ENCODE assay signal across 9 cellular contexts in the genomic region with DNA sequence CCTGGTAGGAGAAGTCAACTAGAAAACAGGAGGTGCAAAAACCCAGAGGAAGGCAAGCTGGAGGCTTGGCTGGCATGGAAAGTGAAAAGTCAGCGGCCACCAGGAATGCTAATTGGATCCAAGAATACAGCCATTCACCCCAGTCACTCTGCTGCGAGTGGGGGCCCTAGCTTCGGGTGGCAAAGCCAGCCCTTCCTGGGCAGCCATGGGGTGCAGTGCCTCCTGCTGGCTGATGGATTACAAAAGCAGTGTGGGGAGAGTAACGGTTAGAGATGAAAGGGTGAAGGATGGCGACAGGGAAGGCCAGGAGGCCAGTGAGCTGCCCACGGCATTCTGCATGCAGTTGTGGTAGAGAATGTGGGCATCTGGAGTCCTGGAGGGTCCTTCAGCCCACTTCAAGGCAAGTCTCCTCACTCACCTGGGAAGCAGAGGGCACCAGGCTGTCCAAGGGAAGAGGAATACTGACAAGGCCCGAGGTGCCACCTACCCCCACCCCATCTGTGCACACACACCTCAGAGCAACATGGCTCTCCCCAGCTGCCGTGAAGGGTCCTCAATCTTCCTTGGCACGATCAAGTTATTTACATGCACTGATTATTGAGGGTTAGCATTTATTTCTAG. TPM values are rescaled to one million over a fixed set of nuclear protein-coding genes. Genes with fewer than 3 reads are reported as not detected.
DNase-seq lines count a peak whose midpoint lies in the region; ATAC-seq, FAIRE-seq and TF ChIP-seq lines count a peak whose summit lies in the region.
"Had no signal": no experiment of that assay in that cellular context is flagged by ENCODE, and none has a peak within 500 bp of the region (broad histone marks: within the 10 kb centered on the region; RNA-seq: fewer than 3 reads in every experiment).

No MANE protein-coding gene starts in this region.

- H3K27me3 ChIP-seq in adrenal gland (no peaks in the 10 kb centered on the region), tibial artery (no peaks in the 10 kb centered on the region)

- peak overlapping the region; percentile 18 to 42 for H3K9ac ChIP-seq in kidney (ENCODE audit: low read length in 2 of 2)

- WGBS in adrenal gland, 4 donors: 59 to 77% (median 65%) methylated on average over 9 of the region's 9 CpGs

- H3K27ac ChIP-seq in adrenal gland (peak overlapping the region in 4 of 5 donors; percentile 9 to 96 (median 86)), kidney (ENCODE audit: low read depth in 2 of 2, low read length in 2 of 2) (peak overlapping the region; percentile 81 to 84), tibial artery (peak overlapping the region; percentile 98)

- H3K4me3 Mint-ChIP-seq in activated CD8-positive, alpha-beta T cell treated with anti-CD3 and anti-CD28 coated beads for 36 hours: no peak overlapping the region
- H3K4me3 Mint-ChIP-seq in activated CD8-positive, alpha-beta T cell treated with anti-CD3 and anti-CD28 coated beads, Interleukin-2, amount 10 ng/mL, durations not matched to agents 7 days and 5 days: no peak overlapping the region
- H3K4me3 Mint-ChIP-seq: T-helper 1 cell treated with Interleukin-12 subunit alpha and Interleukin-12 subunit beta and Interleukin-4 antibody, amounts not matched to agents 30 μg/mL and 1 μg/mL, for 36 hours had no signal

- H3K9me3 Mint-ChIP-seq in activated CD8-positive, alpha-beta T cell treated with anti-CD3 and anti-CD28 coated beads for 36 hours: no peaks in the 10 kb centered on the region
- no peaks in the 10 kb centered on the region for H3K9me3 Mint-ChIP-seq in activated CD8-positive, alpha-beta T cell treated with anti-CD3 and anti-CD28 coated beads, Interleukin-2, amount 10 ng/mL, durations not matched to agents 7 days and 5 days (ENCODE audit: insufficient read depth)
- H3K9me3 Mint-ChIP-seq: T-helper 1 cell treated with Interleukin-12 subunit alpha and Interleukin-12 subunit beta and Interleukin-4 antibody, amounts not matched to agents 30 μg/mL and 1 μg/mL, for 36 hours had no signal

- DNase-seq in activated CD8-positive, alpha-beta T cell treated with anti-CD3 and anti-CD28 coated beads for 36 hours: peak; percentile 24
- no peak for DNase-seq in activated CD8-positive, alpha-beta T cell treated with anti-CD3 and anti-CD28 coated beads, Interleukin-2, amount 10 ng/mL, durations not matched to agents 7 days and 5 days
- DNase-seq in adrenal gland: no peak
- DNase-seq in kidney: peak; percentile 76
- DNase-seq in tibial artery: peak; percentile 52 to 90
- DNase-seq in NCI-H774 (lab: John Stamatoyannopoulos, UW): no peak

- peaks cover 35% of the 10 kb centered on the region for H3K36me3 Mint-ChIP-seq in activated CD8-positive, alpha-beta T cell treated with anti-CD3 and anti-CD28 coated beads for 36 hours (ENCODE audit: low read depth)
- peaks cover 52% of the 10 kb centered on the region for H3K36me3 Mint-ChIP-seq in activated CD8-positive, alpha-beta T cell treated with anti-CD3 and anti-CD28 coated beads, Interleukin-2, amount 10 ng/mL, durations not matched to agents 7 days and 5 days (ENCODE audit: low read depth)

- peak; percentile 49 for ATAC-seq in activated CD8-positive, alpha-beta T cell treated with anti-CD3 and anti-CD28 coated beads for 36 hours
- ATAC-seq in activated CD8-positive, alpha-beta T cell treated with anti-CD3 and anti-CD28 coated beads, Interleukin-2, amount 10 ng/mL, durations not matched to agents 7 days and 5 days: no peak
- ATAC-seq in GM19397 (IDR thresholded peaks at IDR 0.05; ENCODE audit: unreplicated experiment) (no peak), HG02938 (IDR thresholded peaks at IDR 0.05; ENCODE audit: unreplicated experiment) (no peak)

- no peak for TF ChIP-seq CTCF in activated CD8-positive, alpha-beta T cell treated with anti-CD3 and anti-CD28 coated beads for 36 hours (IDR thresholded peaks at IDR 0.05)
- TF ChIP-seq CTCF in adrenal gland (IDR thresholded peaks at IDR 0.05) (peak in 2 of 6 experiments; percentile 20 to 25), kidney (IDR thresholded peaks at IDR 0.05; ENCODE audit: borderline replicate concordance, extremely low read depth, insufficient read depth) (peak; percentile 40), tibial artery (IDR thresholded peaks at IDR 0.05) (peak; percentile 66 to 74)

- H3K9me3 ChIP-seq in adrenal gland (replicated peaks in 1 of 3) (no peaks in the 10 kb centered on the region), kidney (ENCODE audit: control insufficient read depth in 1 of 2, low read length in 2 of 2) (no peaks in the 10 kb centered on the region), tibial artery (no peaks in the 10 kb centered on the region)

- H3K4me3 ChIP-seq in adrenal gland (no peak overlapping the region), kidney (ENCODE audit: low read length in 2 of 2) (no peak overlapping the region), tibial artery (no peak overlapping the region)

- intact Hi-C loops in activated CD8-positive, alpha-beta T cell treated with anti-CD3 and anti-CD28 coated beads for 36 hours (cut with micrococcal nuclease): no loop called here
- intact Hi-C loops in adrenal gland (cut with DNase I) (loop anchor here in 1 of 2 donors (5.0 kb wide), 1 partner anchor 75 kb away; no protein-coding TSS in a partner anchor), kidney (cut with DNase I) (no loop called here), tibial artery (cut with DNase I; ENCODE audit: low total_unique reads) (loop anchor here (5.0 kb wide), 2 partner anchors 55 to 145 kb away; partner anchors contain the start of gene SYDE1)

- H3K4me1 Mint-ChIP-seq in activated CD8-positive, alpha-beta T cell treated with anti-CD3 and anti-CD28 coated beads for 36 hours (ENCODE audit: low read depth): no peaks in the 10 kb centered on the region
- no peaks in the 10 kb centered on the region for H3K4me1 Mint-ChIP-seq in activated CD8-positive, alpha-beta T cell treated with anti-CD3 and anti-CD28 coated beads, Interleukin-2, amount 10 ng/mL, durations not matched to agents 7 days and 5 days (ENCODE audit: low read depth)

- H3K4me1 ChIP-seq in adrenal gland (replicated peaks in 1 of 2) (peaks cover 42 to 58% of the 10 kb centered on the region in 2 donors), kidney (ENCODE audit: control insufficient read depth in 1 of 2, insufficient read depth in 1 of 2, low read depth in 1 of 2, low read length in 2 of 2) (peaks cover 22 to 46% of the 10 kb centered on the region in 2 donors), tibial artery (peaks cover 15 to 70% (median 68%) of the 10 kb centered on the region in 4 donors)

- TF ChIP-seq POLR2A in adrenal gland (IDR thresholded peaks at IDR 0.05): no peak

- POLR2A ChIA-PET in activated CD8-positive, alpha-beta T cell treated with anti-CD3 and anti-CD28 coated beads for 36 hours (lab: Charles Lee): no interaction called here
- POLR2A ChIA-PET in activated CD8-positive, alpha-beta T cell treated with anti-CD3 and anti-CD28 coated beads, Interleukin-2, amount 10 ng/mL, durations not matched to agents 7 days and 5 days (lab: Charles Lee): interaction anchor here (1.3 kb wide), 1 partner anchor 127 kb away, joined by 6 read pairs; the partner anchor contains the start of gene AKAP8

- H3K27ac Mint-ChIP-seq in activated CD8-positive, alpha-beta T cell treated with anti-CD3 and anti-CD28 coated beads for 36 hours: no peak overlapping the region
- H3K27ac Mint-ChIP-seq in activated CD8-positive, alpha-beta T cell treated with anti-CD3 and anti-CD28 coated beads, Interleukin-2, amount 10 ng/mL, durations not matched to agents 7 days and 5 days: no peak overlapping the region
- H3K27ac Mint-ChIP-seq: T-helper 1 cell treated with Interleukin-12 subunit alpha and Interleukin-12 subunit beta and Interleukin-4 antibody, amounts not matched to agents 30 μg/mL and 1 μg/mL, for 36 hours had no signal

- H3K27me3 Mint-ChIP-seq in activated CD8-positive, alpha-beta T cell treated with anti-CD3 and anti-CD28 coated beads for 36 hours: no peaks in the 10 kb centered on the region
- H3K27me3 Mint-ChIP-seq in activated CD8-positive, alpha-beta T cell treated with anti-CD3 and anti-CD28 coated beads, Interleukin-2, amount 10 ng/mL, durations not matched to agents 7 days and 5 days (ENCODE audit: low read depth): no peaks in the 10 kb centered on the region

- CTCF ChIA-PET in activated CD8-positive, alpha-beta T cell treated with anti-CD3 and anti-CD28 coated beads for 36 hours (lab: Charles Lee): interaction anchor here (1.1 to 3.1 kb wide), 5 partner anchors 8 to 160 kb away, joined by 3 to 8 read pairs (median 5); no protein-coding TSS in a partner anchor
- CTCF ChIA-PET in activated CD8-positive, alpha-beta T cell treated with anti-CD3 and anti-CD28 coated beads, Interleukin-2, amount 10 ng/mL, durations not matched to agents 7 days and 5 days (lab: Charles Lee): no interaction called here

- H3K36me3 ChIP-seq in adrenal gland (replicated peaks in 1 of 2) (peaks cover 0 to 64% of the 10 kb centered on the region in 2 donors), kidney (ENCODE audit: control insufficient read depth in 1 of 2, insufficient read depth in 2 of 2, low read length in 2 of 2) (peaks cover 52 to 72% of the 10 kb centered on the region in 2 donors), tibial artery (peaks cover 43 to 66% (median 53%) of the 10 kb centered on the region in 3 donors)

- FAIRE-seq in kidney (lab: Jason Lieb, UNC): no peak

RNA-seq across cellular contexts. Expression of gene EPHX3, which starts 20.3 kb away (rescaled TPM):
- not detected for total RNA-seq in activated CD8-positive, alpha-beta T cell treated with anti-CD3 and anti-CD28 coated beads for 36 hours
- total RNA-seq in activated CD8-positive, alpha-beta T cell treated with anti-CD3 and anti-CD28 coated beads, Interleukin-2, amount 10 ng/mL, durations not matched to agents 7 days and 5 days: under 1 TPM; 0.21 to 0.29 TPM
- total RNA-seq in adrenal gland (1 to 10 TPM in 1 of 8 donors, under 1 TPM in 5, not detected in 2; 0.43 to 7.5 (median 0.62) TPM), kidney (2.0 TPM)
- polyA plus RNA-seq in adrenal gland (under 1 TPM; 0.24 to 0.44 (median 0.31) TPM), kidney (ENCODE audit: insufficient read depth, low read depth, low replicate concordance) (3.5 TPM)

RNA-seq across cellular contexts. Expression of gene NOTCH3, which starts 51.7 kb away (rescaled TPM):
- under 1 TPM in 1 of 2 experiments, not detected in 1; 0.16 TPM for total RNA-seq in activated CD8-positive, alpha-beta T cell treated with anti-CD3 and anti-CD28 coated beads for 36 hours
- total RNA-seq in activated CD8-positive, alpha-beta T cell treated with anti-CD3 and anti-CD28 coated beads, Interleukin-2, amount 10 ng/mL, durations not matched to agents 7 days and 5 days: not detected
- total RNA-seq in adrenal gland: 10 to 100 TPM in 7 of 8 donors, 1 to 10 TPM in 1; 8.3 to 39.3 (median 17.7) TPM
- 1 to 10 TPM; 3.7 to 8.9 (median 6.2) TPM for polyA plus RNA-seq in adrenal gland
- 92.3 TPM for total RNA-seq in kidney
- 15.1 TPM for polyA plus RNA-seq in kidney (ENCODE audit: insufficient read depth, low read depth, low replicate concordance)

Comparison
In these comparisons a context has a peak if more than half of its experiments do, and no peak if none do; other contexts are left out.
1. DNase-seq: peak in activated CD8-positive, alpha-beta T cell treated with anti-CD3 and anti-CD28 coated beads for 36 hours (single experiment), kidney (single experiment) and tibial artery (2 of 2); none in activated CD8-positive, alpha-beta T cell treated with anti-CD3 and anti-CD28 coated beads, Interleukin-2, amount 10 ng/mL, durations not matched to agents 7 days and 5 days (single experiment), adrenal gland (0 of 7) and NCI-H774 (single experiment).
2. RNA of gene NOTCH3, which starts 51.7 kb away (total RNA-seq): 92.3 TPM in kidney (single experiment) and 8.3 to 39.3 TPM in adrenal gland; 0.16 TPM in activated CD8-positive, alpha-beta T cell treated with anti-CD3 and anti-CD28 coated beads for 36 hours and not detected in activated CD8-positive, alpha-beta T cell treated with anti-CD3 and anti-CD28 coated beads, Interleukin-2, amount 10 ng/mL, durations not matched to agents 7 days and 5 days; every median in the first group is over 4 times any median in the second.
3. Peak in every context shown above with its lines, with median percentiles within 50 percentile points of each other: H3K27ac ChIP-seq.